8 cellular contexts compared by ENCODE assay signal in the genomic region with DNA sequence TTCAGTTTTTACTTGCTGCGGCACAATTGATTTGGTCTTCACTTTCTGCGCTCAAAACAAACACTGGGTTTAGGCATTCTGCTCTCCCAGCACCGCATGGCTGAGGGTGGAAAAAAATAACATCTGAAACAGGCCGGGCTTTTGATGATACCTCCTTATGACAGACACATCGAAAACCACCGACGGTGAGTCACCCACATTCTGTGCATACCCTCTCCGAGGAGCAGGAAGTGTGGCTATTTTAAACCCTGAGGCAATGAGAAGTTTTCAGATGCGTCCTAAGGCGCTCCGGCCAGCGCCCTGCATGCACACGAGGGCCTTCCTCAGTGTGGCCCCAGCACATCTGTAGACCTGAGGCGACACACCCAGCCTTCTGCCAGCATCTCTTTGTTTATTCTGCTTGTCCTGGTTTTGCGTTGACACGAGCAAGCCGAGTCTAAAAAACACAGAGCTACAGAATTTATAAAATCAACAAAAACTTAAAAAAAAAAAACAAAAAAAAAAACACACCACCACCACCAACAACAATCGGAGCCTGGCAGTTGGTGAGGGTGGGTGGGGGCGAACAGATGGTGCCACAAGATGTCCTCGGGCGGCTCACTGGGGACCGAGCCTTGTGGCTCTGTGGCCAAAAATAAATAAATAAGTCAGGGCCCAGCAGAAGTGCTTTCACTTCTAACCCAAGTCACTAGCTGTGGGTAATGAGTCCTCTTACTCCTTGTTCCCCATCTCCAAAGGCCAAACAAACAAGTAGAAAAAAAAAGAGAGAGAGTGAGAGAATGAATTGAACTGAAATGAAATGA.
DNase-seq lines count a peak whose midpoint lies in the region; ATAC-seq and TF ChIP-seq lines count a peak whose summit lies in the region.

No MANE protein-coding gene starts in this region.

- peak; percentile 88 for ATAC-seq in GM19328 (IDR thresholded peaks at IDR 0.05; ENCODE audit: unreplicated experiment)
- ATAC-seq in HG03432 (IDR thresholded peaks at IDR 0.05; ENCODE audit: unreplicated experiment) = peak; percentile 90

- H3K4me1 ChIP-seq in rectal smooth muscle tissue (ENCODE audit: control insufficient read depth, insufficient read depth, low read length) = no peaks in the 10 kb centered on the region

- H3K4me3 ChIP-seq in BJ (ENCODE audit: low read depth, low read length) = no peak overlapping the region
- peak overlapping the region; percentile 6 for H3K4me3 ChIP-seq in rectal smooth muscle tissue (ENCODE audit: low read length)

- CTCF ChIA-PET in BJ (lab: Yijun Ruan, JAX) (interaction anchor here (1.0 kb wide), 1 partner anchor 9 kb away, joined by 4 read pairs; no protein-coding TSS in a partner anchor), RWPE1 (lab: Yijun Ruan, JAX) (interaction anchor here (0.6 kb wide), 2 partner anchors 53 to 80 kb away, joined by 3 read pairs; no protein-coding TSS in a partner anchor)

- DNase-seq in BJ (ENCODE audit: low read depth) (peak; percentile 96), RWPE1 (ENCODE audit: low spot score) (peak; percentile 97), germinal center (ENCODE audit: low spot score) (peak; percentile 69), HuH-7.5 (ENCODE audit: low spot score) (no peak)
- peak; percentile 75 for DNase-seq in activated effector memory CD4-positive, alpha-beta T cell treated with Interleukin-2 at 50 U/mL for 16 hours

- no peak for TF ChIP-seq CTCF in BJ (IDR thresholded peaks at IDR 0.05; ENCODE audit: insufficient read depth, low read depth, low read length)
- no peak for TF ChIP-seq CTCF in RWPE1 (conservative IDR thresholded peaks at IDR 0.05; ENCODE audit: low read depth)

- no peak overlapping the region for H3K9ac ChIP-seq in rectal smooth muscle tissue (ENCODE audit: low read length)

- POLR2A ChIA-PET in BJ (lab: Charles Lee) (interaction anchor here (0.5 to 0.6 kb wide), 4 partner anchors 48 to 190 kb away, joined by 3 to 15 read pairs (median 8); no protein-coding TSS in a partner anchor), RWPE1 (lab: Yijun Ruan, JAX; ENCODE audit: low non-redundant PET) (no interaction called here)

- H3K27me3 ChIP-seq in BJ (ENCODE audit: control insufficient read depth, insufficient read depth, low read length) (0 out of 2 replicates have a peak, but pooled peaks cover 2% of the 10 kb centered on the region), rectal smooth muscle tissue (ENCODE audit: control insufficient read depth, insufficient read depth, low read length) (no peaks in the 10 kb centered on the region)

- H3K36me3 ChIP-seq in BJ (ENCODE audit: control insufficient read depth, insufficient read depth, low read length) (no peaks in the 10 kb centered on the region), rectal smooth muscle tissue (ENCODE audit: control insufficient read depth, insufficient read depth, low read length) (no peaks in the 10 kb centered on the region)

- H3K27ac ChIP-seq in RWPE1 (peak overlapping the region; percentile 79), rectal smooth muscle tissue (ENCODE audit: low read depth, low read length) (peak overlapping the region; percentile 11)
